In the genomic region with DNA sequence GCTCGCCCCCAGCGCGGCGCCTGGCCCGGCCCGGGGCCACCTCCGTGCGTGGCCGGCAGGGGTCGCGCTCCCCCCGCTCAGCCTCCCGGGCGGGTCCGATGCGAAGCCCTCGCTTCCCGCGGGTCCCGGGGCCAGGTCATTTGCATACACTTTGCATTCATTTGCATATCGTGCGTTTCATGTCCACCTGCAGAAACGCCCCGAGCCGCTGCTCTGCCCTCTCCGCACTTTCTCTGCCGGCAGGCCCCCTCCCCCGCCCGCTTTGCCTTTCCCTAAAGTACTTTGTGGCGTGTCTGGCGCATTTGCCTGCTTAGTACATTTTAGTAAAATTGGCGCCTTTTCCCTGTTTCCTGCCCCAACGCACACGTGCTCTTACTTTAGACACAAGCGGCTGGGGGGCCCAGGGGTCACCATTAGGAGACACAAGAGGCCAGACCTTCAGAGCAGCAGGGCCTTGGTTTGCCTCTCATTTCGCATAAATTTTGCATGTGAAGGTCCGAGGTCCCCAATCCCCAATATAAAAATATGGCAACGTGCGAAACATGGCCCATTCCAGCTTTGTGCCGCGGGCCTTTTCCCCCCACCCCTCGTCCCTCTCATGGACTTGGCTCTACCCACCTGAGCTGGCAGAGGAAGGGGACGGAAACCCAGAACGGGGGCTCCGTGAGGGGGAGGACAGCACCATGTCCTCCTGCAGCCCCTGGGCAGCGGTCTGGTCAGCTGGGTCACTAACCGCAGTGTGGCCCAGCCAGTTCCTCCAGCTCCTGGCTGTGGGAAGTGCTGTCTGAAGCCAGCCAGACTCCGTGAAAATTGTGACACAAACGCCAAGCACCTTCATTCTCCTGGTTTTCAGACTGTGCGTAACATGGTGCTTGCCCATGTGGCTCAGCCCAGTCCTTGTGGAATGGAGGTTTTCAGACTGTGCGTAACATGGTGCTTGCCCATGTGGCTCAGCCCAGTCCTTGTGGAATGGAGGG, we compare ENCODE assay signal across 8 cellular contexts. TPM values are rescaled to one million over a fixed set of nuclear protein-coding genes. Genes with fewer than 3 reads are reported as not detected.
DNase-seq lines count a peak whose midpoint lies in the region; ATAC-seq, FAIRE-seq and TF ChIP-seq lines count a peak whose summit lies in the region.

No MANE protein-coding gene starts in this region.

- TF ChIP-seq POLR2A in endothelial cell of umbilical vein (IDR thresholded peaks at IDR 0.05; ENCODE audit: low read depth, low read length) (no peak), uterus (IDR thresholded peaks at IDR 0.05) (no peak)

- H3K4me3 ChIP-seq in endothelial cell of umbilical vein (replicated peaks in 1 of 3; ENCODE audit: insufficient read depth in 1 of 3, low read depth in 1 of 3, low read length in 3 of 3) (no peak overlapping the region), neural progenitor cell (peak overlapping the region; percentile 51), uterus (peak overlapping the region in 1 of 2 donors; percentile 24)

- H3K4me2 ChIP-seq in endothelial cell of umbilical vein (ENCODE audit: insufficient read depth, low read length) (no peak overlapping the region), neural progenitor cell (peak overlapping the region; percentile 76)

- H3K9me3 Mint-ChIP-seq in activated CD8-positive, alpha-beta T cell treated with anti-CD3 and anti-CD28 coated beads for 36 hours, result no peaks in the 10 kb centered on the region
- H3K9me3 Mint-ChIP-seq in neural progenitor cell, result no peaks in the 10 kb centered on the region

- no peaks in the 10 kb centered on the region for H3K9me1 ChIP-seq in endothelial cell of umbilical vein (replicated peaks; ENCODE audit: control insufficient read depth, extremely low read depth, insufficient read depth, low read length)

- peaks cover 9% of the 10 kb centered on the region for H3K4me1 Mint-ChIP-seq in activated CD8-positive, alpha-beta T cell treated with anti-CD3 and anti-CD28 coated beads for 36 hours (ENCODE audit: low read depth)
- peaks cover 12% of the 10 kb centered on the region for H3K4me1 Mint-ChIP-seq in neural progenitor cell

- no peaks in the 10 kb centered on the region for H3K36me3 ChIP-seq in endothelial cell of umbilical vein (ENCODE audit: control insufficient read depth in 2 of 2, extremely low read depth in 1 of 2, insufficient read depth in 2 of 2, low read length in 2 of 2)
- H3K36me3 ChIP-seq in neural progenitor cell, result no peaks in the 10 kb centered on the region
- H3K36me3 ChIP-seq in uterus, result no peaks in the 10 kb centered on the region

- FAIRE-seq in endothelial cell of umbilical vein (lab: Jason Lieb, UNC), result no peak

- H3K9ac ChIP-seq in endothelial cell of umbilical vein (replicated peaks; ENCODE audit: extremely low read depth, insufficient read depth, low read length) (no peak overlapping the region), neural progenitor cell (no peak overlapping the region)

- DNase-seq in ACHN, result peak; percentile 17
- DNase-seq in KBM-7, result peak; percentile 71
- DNase-seq in activated CD8-positive, alpha-beta T cell treated with anti-CD3 and anti-CD28 coated beads for 36 hours, result peak; percentile 72
- DNase-seq in endothelial cell of umbilical vein (ENCODE audit: low read depth, low spot score), result no peak
- peak; percentile 82 for DNase-seq in neural progenitor cell (ENCODE audit: low spot score)
- DNase-seq in uterus, result no peak
- no peak for DNase-seq in GOT3 (lab: John Stamatoyannopoulos, UW)

- H4K20me1 ChIP-seq in endothelial cell of umbilical vein (replicated peaks; ENCODE audit: control insufficient read depth, extremely low read depth, insufficient read depth, low read length) (no peaks in the 10 kb centered on the region), neural progenitor cell (ENCODE audit: low read depth) (peaks cover 10% of the 10 kb centered on the region)

- dilution Hi-C loops in endothelial cell of umbilical vein (cut with MboI; ENCODE audit: extremely low pct_ligation_motif_present, low sequenced_read_pairs), result no loop called here

- peak; percentile 93 for TF ChIP-seq CTCF in activated CD8-positive, alpha-beta T cell treated with anti-CD3 and anti-CD28 coated beads for 36 hours (IDR thresholded peaks at IDR 0.05)
- TF ChIP-seq CTCF in endothelial cell of umbilical vein (IDR thresholded peaks at IDR 0.05; ENCODE audit: extremely low read depth in 1 of 2, insufficient read depth in 1 of 2, low read depth in 1 of 2, low read length in 2 of 2) (peak; percentile 55 to 67), neural progenitor cell (IDR thresholded peaks at IDR 0.05) (peak; percentile 66), uterus (IDR thresholded peaks at IDR 0.05) (peak; percentile 29 to 75 (median 63))

- peak overlapping the region; percentile 10 for H3K4me3 Mint-ChIP-seq in activated CD8-positive, alpha-beta T cell treated with anti-CD3 and anti-CD28 coated beads for 36 hours
- peak overlapping the region; percentile 81 for H3K4me3 Mint-ChIP-seq in neural progenitor cell

- H3F3A ChIP-seq in neural progenitor cell (ENCODE audit: low read depth), result peaks cover 19% of the 10 kb centered on the region

- ATAC-seq in GM18511 (IDR thresholded peaks at IDR 0.05; ENCODE audit: unreplicated experiment), result peak; percentile 53
- peak; percentile 70 for ATAC-seq in activated CD8-positive, alpha-beta T cell treated with anti-CD3 and anti-CD28 coated beads for 36 hours

- H3K9me3 ChIP-seq in endothelial cell of umbilical vein (replicated peaks; ENCODE audit: control insufficient read depth, insufficient read depth, low read length) (no peaks in the 10 kb centered on the region), neural progenitor cell (ENCODE audit: low read depth) (no peaks in the 10 kb centered on the region), uterus (no peaks in the 10 kb centered on the region)

- intact Hi-C loops in activated CD8-positive, alpha-beta T cell treated with anti-CD3 and anti-CD28 coated beads for 36 hours (cut with micrococcal nuclease), result loop anchor here (5.0 to 10.0 kb wide), 3 partner anchors 153 to 273 kb away; a partner anchor contains a TSS
- intact Hi-C loops in endothelial cell of umbilical vein (cut with micrococcal nuclease), result loop anchor here (1.0 to 5.0 kb wide), 5 partner anchors 21 to 345 kb away; a partner anchor contains a TSS
- intact Hi-C loops in uterus (cut with DNase I; ENCODE audit: low total_unique reads), result no loop called here

- H3K27ac Mint-ChIP-seq in activated CD8-positive, alpha-beta T cell treated with anti-CD3 and anti-CD28 coated beads for 36 hours, result no peak overlapping the region
- no peak overlapping the region for H3K27ac Mint-ChIP-seq in neural progenitor cell

- POLR2A ChIA-PET in activated CD8-positive, alpha-beta T cell treated with anti-CD3 and anti-CD28 coated beads for 36 hours (lab: Charles Lee), result no interaction called here
- POLR2A ChIA-PET in endothelial cell of umbilical vein (lab: Charles Lee), result no interaction called here

- H3K27me3 Mint-ChIP-seq in activated CD8-positive, alpha-beta T cell treated with anti-CD3 and anti-CD28 coated beads for 36 hours, result peaks cover 44% of the 10 kb centered on the region
- peaks cover 30% of the 10 kb centered on the region for H3K27me3 Mint-ChIP-seq in neural progenitor cell (ENCODE audit: insufficient read depth, low read depth)

- H3K36me3 Mint-ChIP-seq in activated CD8-positive, alpha-beta T cell treated with anti-CD3 and anti-CD28 coated beads for 36 hours (ENCODE audit: low read depth), result no peaks in the 10 kb centered on the region
- no peaks in the 10 kb centered on the region for H3K36me3 Mint-ChIP-seq in neural progenitor cell

- no peak overlapping the region for H2AFZ ChIP-seq in endothelial cell of umbilical vein (ENCODE audit: low read depth, low read length)
- no peak overlapping the region for H2AFZ ChIP-seq in neural progenitor cell (replicated peaks)

- H3K4me1 ChIP-seq in endothelial cell of umbilical vein (ENCODE audit: control insufficient read depth, extremely low read depth, insufficient read depth, low read length), result no peaks in the 10 kb centered on the region
- no peaks in the 10 kb centered on the region for H3K4me1 ChIP-seq in neural progenitor cell
- peaks cover 0 to 11% of the 10 kb centered on the region in 2 donors for H3K4me1 ChIP-seq in uterus

- in situ Hi-C loops in ACHN (cut with HindIII; ENCODE audit: low pct_ligation_motif_present, low pct_unique_long_range_greater_than_20kb, low sequenced_read_pairs) (no loop called here), KBM-7 (cut with MboI; ENCODE audit: low pct_unique_long_range_greater_than_20kb, low sequenced_read_pairs) (no loop called here)

- BruUV-seq in endothelial cell of umbilical vein (replicated peaks; lab: Mats Ljungman, UMichigan), result no TSS peak

- H3K79me2 ChIP-seq in endothelial cell of umbilical vein (ENCODE audit: control insufficient read depth, insufficient read depth, low read length) (no peaks in the 10 kb centered on the region), neural progenitor cell (ENCODE audit: low read depth) (no peaks in the 10 kb centered on the region)

- H3K27ac ChIP-seq in endothelial cell of umbilical vein (ENCODE audit: insufficient read depth, low read depth, low read length) (no peak overlapping the region), neural progenitor cell (no peak overlapping the region), uterus (no peak overlapping the region)

- peaks cover 26 to 32% of the 10 kb centered on the region in 2 experiments for H3K27me3 ChIP-seq in endothelial cell of umbilical vein (ENCODE audit: control insufficient read depth in 2 of 2, insufficient read depth in 2 of 2, low read length in 2 of 2)
- peaks cover 91% of the 10 kb centered on the region for H3K27me3 ChIP-seq in neural progenitor cell
- no peaks in the 10 kb centered on the region for H3K27me3 ChIP-seq in uterus

- CTCF ChIA-PET in activated CD8-positive, alpha-beta T cell treated with anti-CD3 and anti-CD28 coated beads for 36 hours (lab: Charles Lee), result interaction anchor here (1.0 to 2.2 kb wide), 6 partner anchors 10 to 271 kb away, joined by 3 to 10 read pairs (median 4); no protein-coding TSS in a partner anchor
- CTCF ChIA-PET in endothelial cell of umbilical vein (lab: Charles Lee), result interaction anchor here (0.7 to 1.4 kb wide), 7 partner anchors 9 to 274 kb away, joined by 3 to 9 read pairs (median 5); no protein-coding TSS in a partner anchor

TF ChIP-seq in endothelial cell of umbilical vein, 7 proteins besides CTCF, POLR2A, EP300 and RAD21 (continues in another document):
- TF ChIP-seq EZH2 (IDR thresholded peaks at IDR 0.05; ENCODE audit: borderline replicate concordance, low read depth, low read length, severe bottlenecking), result no peak

RNA-seq across cellular contexts. Expression of a gene that starts 34.8 kb away (rescaled TPM):
- total RNA-seq in activated CD8-positive, alpha-beta T cell treated with anti-CD3 and anti-CD28 coated beads for 36 hours, result under 1 TPM; 0.14 to 0.34 TPM
- not detected in 2 replicates for total RNA-seq in endothelial cell of umbilical vein
- polyA plus RNA-seq in endothelial cell of umbilical vein, result not detected in 2 replicates
- not detected in 2 replicates for polyA plus RNA-seq in endothelial cell of umbilical vein (2011; cell fraction: cytosol; rRNA removed)
- polyA plus RNA-seq in endothelial cell of umbilical vein (2011; cell fraction: nucleus; rRNA removed), result not detected in 2 replicates
- polyA plus RNA-seq in endothelial cell of umbilical vein (2012), result not detected in 2 replicates
- polyA minus RNA-seq in endothelial cell of umbilical vein, result 0.07 and 0.42 TPM in 2 replicates
- not detected for polyA minus RNA-seq in endothelial cell of umbilical vein (2011; cell fraction: cytosol; rRNA and poly(A)+ RNA removed)
- polyA minus RNA-seq in endothelial cell of umbilical vein (2011; cell fraction: nucleus; rRNA and poly(A)+ RNA removed), result not detected in 2 replicates
- total RNA-seq in neural progenitor cell (ENCODE audit: low replicate concordance), result 0.15 and 0.22 TPM in 2 replicates
- 10 to 100 TPM in 1 of 4 donors, 1 to 10 TPM in 1, under 1 TPM in 2; under 0.01 to 12.1 (median 3.1) TPM for total RNA-seq in uterus

Comparison
In these comparisons a context has a peak if more than half of its experiments do, and no peak if none do; other contexts are left out.
1. DNase-seq: peak in ACHN (single experiment), KBM-7 (single experiment), activated CD8-positive, alpha-beta T cell treated with anti-CD3 and anti-CD28 coated beads for 36 hours (single experiment) and neural progenitor cell (single experiment); none in endothelial cell of umbilical vein (single experiment), uterus (0 of 2) and GOT3 (single experiment).
2. Peak in every context shown above with its lines, with median percentiles within 50 percentile points of each other: CTCF ChIP-seq.